In genomic region chr13:32881074-32881791, GRCh38 we compare ENCODE assay signal across 13 cellular contexts.
DNase-seq lines count a peak whose midpoint lies in the region; ATAC-seq, FAIRE-seq and TF ChIP-seq lines count a peak whose summit lies in the region.
"Had no signal": no experiment of that assay in that cellular context is flagged by ENCODE, and none has a peak within 500 bp of the region (broad histone marks: within the 10 kb centered on the region; RNA-seq: fewer than 3 reads in every experiment).

No MANE protein-coding gene starts in this region.

- intact Hi-C loops in left lung (cut with DNase I): no loop called here
- intact Hi-C loops in HepG2 (cut with micrococcal nuclease; ENCODE audit: unreplicated experiment): no loop called here

- H3K4me2 ChIP-seq in HepG2 (ENCODE audit: low read depth, low read length): no peak overlapping the region

- H2AFZ ChIP-seq in HepG2 (ENCODE audit: low read length): no peak overlapping the region

- no peaks in the 10 kb centered on the region for H3K9me3 ChIP-seq in HEK293 (ENCODE audit: control insufficient read depth, insufficient read depth, low read depth, low read length)
- no peaks in the 10 kb centered on the region for H3K9me3 ChIP-seq in left lung
- no peaks in the 10 kb centered on the region for H3K9me3 ChIP-seq in HepG2 (ENCODE audit: low read length)

- no TSS peak for BruUV-seq in HepG2 (replicated peaks; lab: Mats Ljungman, UMichigan)

- DNase-seq in AG04449 (ENCODE audit: low read depth, low spot score): peak; percentile 16
- peak; percentile 99 for DNase-seq in amniotic epithelial cell (ENCODE audit: low read depth)
- DNase-seq in left lung: peak in 1 of 2 donors; percentile 41
- no peak for DNase-seq in HUDEP-2 (lab: John Stamatoyannopoulos, UW; ENCODE audit: unreplicated experiment in 76 of 76)
- no peak for DNase-seq in frontal cortex (ENCODE audit: low spot score in 2 of 2)
- DNase-seq in HepG2 (ENCODE audit: low spot score): no peak
- DNase-seq in NCI-H2029 (lab: John Stamatoyannopoulos, UW): no peak
- DNase-seq: activated gamma-delta T cell treated with Interleukin-2 at 50 U/mL for 16 hours; CD4-positive, alpha-beta memory T cell; NCI-H510A had no signal

- no peak for TF ChIP-seq POLR2A in HepG2 (IDR thresholded peaks at IDR 0.05; ENCODE audit: insufficient read depth in 1 of 2, low read depth in 2 of 2, low read length in 2 of 2)

- CTCF ChIA-PET in AG04449 (lab: Yijun Ruan, JAX) (interaction anchor here (0.8 kb wide), 1 partner anchor 131 kb away, joined by 3 read pairs; no protein-coding TSS in a partner anchor), HEK293 (lab: Yijun Ruan, JAX) (interaction anchor here (0.6 to 1.2 kb wide), 2 partner anchors 19 to 843 kb away, joined by 3 to 5 read pairs; no protein-coding TSS in a partner anchor), HepG2 (lab: Yijun Ruan, JAX; ENCODE audit: low intra/inter-chr PET ratio, low total read pairs) (no interaction called here)

- H3K79me2 ChIP-seq in HepG2 (ENCODE audit: insufficient read depth, low read length): no peaks in the 10 kb centered on the region

- no peak overlapping the region for H3K9ac ChIP-seq in HepG2 (ENCODE audit: insufficient read depth, low read depth, low read length)

- H3K27me3 ChIP-seq in left lung (no peaks in the 10 kb centered on the region), HepG2 (ENCODE audit: control insufficient read depth in 1 of 2, insufficient read depth in 2 of 2, low read length in 2 of 2) (peaks cover 0 to 3% of the 10 kb centered on the region in 2 experiments; a peak in 1 of 5 replicates)

- H3K4me1 ChIP-seq in HEK293 (ENCODE audit: control insufficient read depth, insufficient read depth, low read length) (peaks cover 6% of the 10 kb centered on the region), left lung (no peaks in the 10 kb centered on the region), HepG2 (ENCODE audit: insufficient read depth, low read length) (no peaks in the 10 kb centered on the region)

- H3K36me3 ChIP-seq in HEK293 (ENCODE audit: control insufficient read depth in 2 of 2, insufficient read depth in 1 of 2, low read length in 2 of 2): no peaks in the 10 kb centered on the region
- no peaks in the 10 kb centered on the region for H3K36me3 ChIP-seq in left lung
- no peaks in the 10 kb centered on the region for H3K36me3 ChIP-seq in HepG2 (replicated peaks in 1 of 2; ENCODE audit: control insufficient read depth in 1 of 2, insufficient read depth in 2 of 2, low read length in 2 of 2)

- no peaks in the 10 kb centered on the region for H4K20me1 ChIP-seq in HepG2 (ENCODE audit: insufficient read depth, low read length)

- POLR2A ChIA-PET in AG04449 (lab: Yijun Ruan, JAX) (no interaction called here), HEK293 (lab: Yijun Ruan, JAX) (no interaction called here), HepG2 (lab: Yijun Ruan, JAX) (no interaction called here)

- FAIRE-seq in frontal cortex (lab: Jason Lieb, UNC) (no peak), HepG2 (lab: Jason Lieb, UNC) (no peak)
- FAIRE-seq: TTC549 had no signal

- TF ChIP-seq RAD21 in HepG2 (CRISPR knock-in tag; IDR thresholded peaks at IDR 0.05): no peak

- H3K27ac ChIP-seq in HEK293 (ENCODE audit: extremely low read depth, low read depth, low read length): no peak overlapping the region
- H3K27ac ChIP-seq in left lung: no peak overlapping the region
- H3K27ac ChIP-seq in HepG2 (ENCODE audit: extremely low read length, insufficient read depth, low read length): no peak overlapping the region

- 63% methylated on average over 3 of the region's 3 CpGs for WGBS in HepG2 (ENCODE audit: low lambda C conversion rate)

- TF ChIP-seq CTCF in AG04449 (IDR thresholded peaks at IDR 0.05; ENCODE audit: insufficient read depth, low read length, missing control alignments) (no peak), HEK293 (tag by site-specific recombination; IDR thresholded peaks at IDR 0.05) (no peak), left lung (IDR thresholded peaks at IDR 0.05) (no peak), HepG2 (CRISPR knock-in tag; IDR thresholded peaks at IDR 0.05) (no peak)

- TF ChIP-seq EP300 in HepG2 (IDR thresholded peaks at IDR 0.05; ENCODE audit: low read depth in 2 of 2, low read length in 2 of 2) (no peak), HepG2 (CRISPR knock-in tag; IDR thresholded peaks at IDR 0.05; ENCODE audit: borderline replicate concordance) (no peak)

- peak; percentile 80 for ATAC-seq in left lung
- ATAC-seq in HepG2: no peak
- ATAC-seq: HCT116 had no signal

- in situ Hi-C loops in HepG2 (cut with HindIII; ENCODE audit: extremely low pct_ligation_motif_present, low pct_unique_long_range_greater_than_20kb): no loop called here

- H3K4me3 ChIP-seq in AG04449 (ENCODE audit: low read depth, low read length): no peak overlapping the region
- H3K4me3 ChIP-seq in HEK293 (ENCODE audit: low read depth, low read length): no peak overlapping the region
- no peak overlapping the region for H3K4me3 ChIP-seq in left lung
- no peak overlapping the region for H3K4me3 ChIP-seq in HepG2 (replicated peaks in 1 of 3; ENCODE audit: insufficient read depth in 1 of 3, low read depth in 2 of 3, low read length in 3 of 3)

TF ChIP-seq in HEK293, 187 proteins besides CTCF, POLR2A, EP300 and RAD21 (continues in another document):
- TF ChIP-seq ZNF658 (tag by site-specific recombination; IDR thresholded peaks at IDR 0.05) (no peak), ZNF692 (tag by site-specific recombination; IDR thresholded peaks at IDR 0.05) (peak; percentile 45; the same call in 1 of the 2 replicates), FEZF1 (tag by site-specific recombination; IDR thresholded peaks at IDR 0.05) (0 out of 2 replicates have a peak, but pooled peaks have one; percentile 2), ZFP37 (tag by site-specific recombination; IDR thresholded peaks at IDR 0.05) (no peak), ZFHX2 (tag by site-specific recombination; conservative IDR thresholded peaks at IDR 0.05) (peak; percentile 49; the same call in 1 of the 2 replicates), SCRT1 (tag by site-specific recombination; IDR thresholded peaks at IDR 0.05; ENCODE audit: borderline replicate concordance) (peak; percentile 10; the same call in 1 of the 2 replicates), ZNF600 (tag by site-specific recombination; IDR thresholded peaks at IDR 0.05) (peak; percentile 25; the same call in 1 of the 2 replicates), ZNF558 (tag by site-specific recombination; IDR thresholded peaks at IDR 0.05) (peak; percentile 69), ZNF560 (tag by site-specific recombination; IDR thresholded peaks at IDR 0.05; ENCODE audit: borderline replicate concordance) (no peak), ZNF555 (tag by site-specific recombination; conservative IDR thresholded peaks at IDR 0.05) (no peak), EGR2 (tag by site-specific recombination; IDR thresholded peaks at IDR 0.05; ENCODE audit: low read depth) (0 out of 2 replicates have a peak, but pooled peaks have one; percentile 29)

TF ChIP-seq in HepG2, 621 proteins besides CTCF, POLR2A, EP300 and RAD21 (continues in another document):
- TF ChIP-seq ZNF678 (CRISPR knock-in tag; IDR thresholded peaks at IDR 0.05) (no peak), ZNF280B (CRISPR knock-in tag; IDR thresholded peaks at IDR 0.05; ENCODE audit: borderline replicate concordance) (no peak), PHF21A (CRISPR knock-in tag; IDR thresholded peaks at IDR 0.05) (no peak), IRF9 (CRISPR knock-in tag; IDR thresholded peaks at IDR 0.05; ENCODE audit: borderline replicate concordance) (no peak)

Comparison
In these comparisons a context has a peak if more than half of its experiments do, and no peak if none do; other contexts are left out.
1. DNase-seq: peak in AG04449 (single experiment) and amniotic epithelial cell (single experiment); none in HUDEP-2 (0 of 76), frontal cortex (0 of 2), HepG2 (single experiment) and NCI-H2029 (single experiment).